ENCODE assay signal across 8 cellular contexts in the genomic region with DNA sequence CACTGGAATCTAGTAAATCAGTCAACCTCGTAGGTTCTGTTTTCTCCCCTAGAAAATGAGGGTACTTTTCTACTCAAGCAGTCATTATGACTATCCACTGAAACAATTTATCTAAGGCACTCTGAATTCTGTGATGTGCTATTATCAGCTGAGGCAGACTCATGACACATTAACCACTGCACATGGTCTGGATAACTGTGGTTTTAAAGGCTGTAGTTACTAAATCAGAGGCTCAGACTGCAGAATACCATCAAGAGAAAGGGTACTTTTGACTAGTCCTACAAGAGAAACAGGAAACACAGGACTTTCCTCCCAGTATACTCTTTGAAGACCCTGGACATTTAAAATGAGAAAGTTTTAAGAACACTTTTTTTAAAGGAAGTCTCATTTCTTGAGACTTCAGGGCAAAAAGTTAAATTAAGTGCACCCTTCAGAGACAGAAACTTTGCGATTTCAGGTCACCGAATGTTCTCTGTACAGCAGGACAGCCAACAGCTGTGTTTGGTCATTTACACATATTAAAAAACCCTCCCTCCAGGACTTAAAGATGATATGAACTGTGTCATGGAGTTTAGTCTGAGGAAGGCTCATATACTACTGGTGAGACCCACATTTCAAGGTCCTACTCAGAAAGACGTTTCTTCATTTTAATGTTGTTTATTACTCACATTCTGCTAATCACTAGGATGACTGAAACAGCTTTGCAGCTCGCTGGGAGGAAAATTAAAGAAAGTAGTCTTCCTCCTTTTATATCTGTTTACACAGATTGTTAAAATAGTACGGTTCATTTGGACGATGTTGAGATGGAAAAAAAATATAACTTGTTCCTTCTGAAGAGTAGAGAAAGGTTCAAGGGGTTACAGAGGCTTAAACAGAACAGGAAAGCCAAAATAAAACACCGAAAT. TPM values are rescaled to one million over a fixed set of nuclear protein-coding genes. Genes with fewer than 3 reads are reported as not detected.
DNase-seq lines count a peak whose midpoint lies in the region; ATAC-seq, FAIRE-seq and TF ChIP-seq lines count a peak whose summit lies in the region.

No MANE protein-coding gene starts in this region.

- TF ChIP-seq CTCF in GM12878 (IDR thresholded peaks at IDR 0.05 in 2 of 3, conservative IDR thresholded peaks at IDR 0.05 in 1 of 3; ENCODE audit: control insufficient read depth in 2 of 3, extremely low read depth in 1 of 3, insufficient read depth in 1 of 3, low read depth in 3 of 3, low read length in 3 of 3) = no peak

- H4K20me1 ChIP-seq in GM12878 (ENCODE audit: control insufficient read depth, insufficient read depth) = 0 out of 2 replicates have a peak, but pooled peaks cover 3% of the 10 kb centered on the region

- no peak overlapping the region for H3K9ac ChIP-seq in GM12878 (ENCODE audit: control insufficient read depth, insufficient read depth, low read length)

- H3K27ac ChIP-seq in GM12878 (ENCODE audit: control insufficient read depth, insufficient read depth) (no peak overlapping the region), substantia nigra (ENCODE audit: low read depth, low read length, poor library complexity, severe bottlenecking) (no peak overlapping the region)

- in situ Hi-C loops in GM12878 (cut with MboI) = no loop called here

- WGBS in GM12878 (ENCODE audit: insufficient coverage, insufficient replicate concordance, low lambda C conversion rate, missing lambda C conversion rate) = 52% methylated on average over 8 of the region's 8 CpGs

- SMC1A ChIA-PET in GM12878 (lab: Charles Lee; ENCODE audit: uncharacterized antibody, unreplicated experiment) = interaction anchor here (1.3 to 2.5 kb wide), 4 partner anchors 9 to 18 kb away, joined by 4 to 12 read pairs (median 6); no protein-coding TSS in a partner anchor

- no TSS peak for BruUV-seq in GM12878 (replicated peaks; lab: Mats Ljungman, UMichigan)

- no peak overlapping the region for H2AFZ ChIP-seq in GM12878 (ENCODE audit: control insufficient read depth, low read depth, low read length)

- H3K4me3 ChIP-seq in GM12878 = no peak overlapping the region

- POLR2A ChIA-PET in GM12878 (lab: Charles Lee) = no interaction called here

- H3K27me3 ChIP-seq in GM12878 (replicated peaks in 1 of 2; ENCODE audit: control insufficient read depth in 2 of 2, insufficient read depth in 2 of 2, low read length in 1 of 2) = no peaks in the 10 kb centered on the region

- intact Hi-C loops in GM12878 (cut with micrococcal nuclease; ENCODE audit: unreplicated experiment) = no loop called here

- no peaks in the 10 kb centered on the region; the same call in 1 of the 2 replicates for H3K79me2 ChIP-seq in GM12878 (ENCODE audit: control insufficient read depth, insufficient read depth, low read length)

- H3K36me3 ChIP-seq in GM12878 (ENCODE audit: control insufficient read depth in 2 of 2, insufficient read depth in 2 of 2, low read length in 1 of 2) = peaks cover 6 to 7% of the 10 kb centered on the region in 2 experiments; a peak in 3 of 4 replicates

- DNase-seq in GM12878 (ENCODE audit: low read depth, low spot score) = no peak
- DNase-seq in non-pigmented ciliary epithelial cell (ENCODE audit: low read depth) = peak; percentile 97
- DNase-seq in NCI-H345 treated with DMSO at 0.1 percent for 48 hours (lab: John Stamatoyannopoulos, UW; ENCODE audit: unreplicated experiment) = no peak
- no peak for DNase-seq in DMS53 treated with DMSO at 0.1 percent for 48 hours (lab: John Stamatoyannopoulos, UW; ENCODE audit: unreplicated experiment)
- no peak for DNase-seq in substantia nigra (lab: John Stamatoyannopoulos, UW)

- no peak for TF ChIP-seq POLR2A in GM12878 (IDR thresholded peaks at IDR 0.05; ENCODE audit: low read depth, low read length)

- TF ChIP-seq EP300 in GM12878 (IDR thresholded peaks at IDR 0.05; ENCODE audit: borderline replicate concordance in 1 of 2, control insufficient read depth in 1 of 2, low read depth in 2 of 2, low read length in 2 of 2) = peak in 1 of 2 experiments; percentile 48; a peak in 1 of 4 replicates

- CTCF ChIA-PET in GM12878 (lab: Yijun Ruan, JAX) = interaction anchor here (1.0 to 1.7 kb wide), 2 partner anchors 22 to 53 kb away, joined by 3 read pairs; no protein-coding TSS in a partner anchor

- ATAC-seq in GM18858 (IDR thresholded peaks at IDR 0.05; ENCODE audit: unreplicated experiment) = peak; percentile 65
- ATAC-seq in HG03521 (IDR thresholded peaks at IDR 0.05; ENCODE audit: unreplicated experiment) = peak; percentile 67
- peak; percentile 81 for ATAC-seq in GM12878
- no peak for ATAC-seq in GM21526 (IDR thresholded peaks at IDR 0.05; ENCODE audit: low FRiP score, unreplicated experiment)

- no peak for TF ChIP-seq RAD21 in GM12878 (IDR thresholded peaks at IDR 0.05; ENCODE audit: insufficient read depth, low read depth, low read length)

- RAD21 ChIA-PET in GM12878 (lab: Charles Lee; ENCODE audit: unreplicated experiment) = interaction anchor here (0.5 to 2.3 kb wide), 5 partner anchors 10 to 70 kb away, joined by 3 to 13 read pairs (median 3); no protein-coding TSS in a partner anchor

- no peak overlapping the region for H3K4me2 ChIP-seq in GM12878 (ENCODE audit: control insufficient read depth, insufficient read depth)

- FAIRE-seq in GM12878 (lab: Jason Lieb, UNC) = no peak

- H3K9me3 ChIP-seq in GM12878 (replicated peaks; ENCODE audit: control insufficient read depth, insufficient read depth, low read length) = no peaks in the 10 kb centered on the region

- H3K4me1 ChIP-seq in GM12878 (ENCODE audit: control insufficient read depth, insufficient read depth, low read length) = 0 out of 2 replicates have a peak, but pooled peaks cover 6% of the 10 kb centered on the region

TF ChIP-seq in GM12878, 131 proteins besides CTCF, POLR2A, EP300 and RAD21 (continues in another document):
- TF ChIP-seq RCOR1 (conservative IDR thresholded peaks at IDR 0.05; ENCODE audit: low read depth, low read length) = no peak
- peak; percentile 34; the same call in 1 of the 2 replicates for TF ChIP-seq IKZF1 (conservative IDR thresholded peaks at IDR 0.05)
- peak; percentile 88 for TF ChIP-seq RUNX3 (IDR thresholded peaks at IDR 0.05; ENCODE audit: low read length)
- TF ChIP-seq MXI1 (IDR thresholded peaks at IDR 0.05; ENCODE audit: low read depth, low read length) = peak; percentile 36; the same call in 1 of the 2 replicates
- peak; percentile 43 to 50; a peak in 2 of 4 replicates for TF ChIP-seq IKZF2 (IDR thresholded peaks at IDR 0.05)
- TF ChIP-seq CEBPB (IDR thresholded peaks at IDR 0.05; ENCODE audit: borderline replicate concordance in 1 of 2, low read depth in 2 of 2, low read length in 2 of 2) = no peak
- TF ChIP-seq MTA2 (IDR thresholded peaks at IDR 0.05; ENCODE audit: low read depth) = peak; percentile 45; the same call in 1 of the 2 replicates
- TF ChIP-seq CREB1 (IDR thresholded peaks at IDR 0.05; ENCODE audit: low read depth) = 0 out of 2 replicates have a peak, but pooled peaks have one; percentile 16
- TF ChIP-seq, protein P1, sequence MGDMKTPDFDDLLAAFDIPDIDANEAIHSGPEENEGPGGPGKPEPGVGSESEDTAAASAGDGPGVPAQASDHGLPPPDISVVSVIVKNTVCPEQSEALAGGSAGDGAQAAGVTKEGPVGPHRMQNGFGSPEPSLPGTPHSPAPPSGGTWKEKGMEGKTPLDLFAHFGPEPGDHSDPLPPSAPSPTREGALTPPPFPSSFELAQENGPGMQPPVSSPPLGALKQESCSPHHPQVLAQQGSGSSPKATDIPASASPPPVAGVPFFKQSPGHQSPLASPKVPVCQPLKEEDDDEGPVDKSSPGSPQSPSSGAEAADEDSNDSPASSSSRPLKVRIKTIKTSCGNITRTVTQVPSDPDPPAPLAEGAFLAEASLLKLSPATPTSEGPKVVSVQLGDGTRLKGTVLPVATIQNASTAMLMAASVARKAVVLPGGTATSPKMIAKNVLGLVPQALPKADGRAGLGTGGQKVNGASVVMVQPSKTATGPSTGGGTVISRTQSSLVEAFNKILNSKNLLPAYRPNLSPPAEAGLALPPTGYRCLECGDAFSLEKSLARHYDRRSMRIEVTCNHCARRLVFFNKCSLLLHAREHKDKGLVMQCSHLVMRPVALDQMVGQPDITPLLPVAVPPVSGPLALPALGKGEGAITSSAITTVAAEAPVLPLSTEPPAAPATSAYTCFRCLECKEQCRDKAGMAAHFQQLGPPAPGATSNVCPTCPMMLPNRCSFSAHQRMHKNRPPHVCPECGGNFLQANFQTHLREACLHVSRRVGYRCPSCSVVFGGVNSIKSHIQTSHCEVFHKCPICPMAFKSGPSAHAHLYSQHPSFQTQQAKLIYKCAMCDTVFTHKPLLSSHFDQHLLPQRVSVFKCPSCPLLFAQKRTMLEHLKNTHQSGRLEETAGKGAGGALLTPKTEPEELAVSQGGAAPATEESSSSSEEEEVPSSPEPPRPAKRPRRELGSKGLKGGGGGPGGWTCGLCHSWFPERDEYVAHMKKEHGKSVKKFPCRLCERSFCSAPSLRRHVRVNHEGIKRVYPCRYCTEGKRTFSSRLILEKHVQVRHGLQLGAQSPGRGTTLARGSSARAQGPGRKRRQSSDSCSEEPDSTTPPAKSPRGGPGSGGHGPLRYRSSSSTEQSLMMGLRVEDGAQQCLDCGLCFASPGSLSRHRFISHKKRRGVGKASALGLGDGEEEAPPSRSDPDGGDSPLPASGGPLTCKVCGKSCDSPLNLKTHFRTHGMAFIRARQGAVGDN (IDR thresholded peaks at IDR 0.05) = no peak
- TF ChIP-seq STAT1 (conservative IDR thresholded peaks at IDR 0.05) = no peak

RNA-seq across cellular contexts. Expression of a gene that starts 19.9 kb away (rescaled TPM):
- 540 and 542 TPM in 2 replicates for total RNA-seq in GM12878 (2013; cell fraction: nucleolus; rRNA removed)
- total RNA-seq in GM12878 (2014; rRNA removed) (36.5 and 38.5 TPM in 2 replicates), GM12878 (2014; rRNA removed; fragmentation: Illumina TruSeq; extraction: Trizol) (22.8 and 23.3 TPM in 2 replicates), GM12878 (2021) (46.3 and 51.2 TPM in 2 replicates)
- 16.7 TPM for polyA plus RNA-seq in GM12878 (2011; ENCODE audit: low read depth)
- polyA plus RNA-seq in GM12878 (2011; rRNA removed) (50.7 and 55.4 TPM in 2 replicates), GM12878 (2014; fragmentation: Illumina TruSeq; extraction: Trizol) (15.6 and 20.6 TPM in 2 replicates), GM12878 (2014; fragmentation: Nextera tagmentation; extraction: Ambion mirVana) (10 to 100 TPM; 12.2 to 13.7 TPM), GM12878 (2014; rRNA removed) (18.2 and 20.4 TPM in 2 replicates), GM12878 (2016; fragmentation: Nextera tagmentation; extraction: Ambion mirVana) (10 to 100 TPM; 17.9 to 23.7 TPM)
- polyA plus RNA-seq in GM12878 (2011; cell fraction: cytosol; rRNA removed) = 40.5 and 61.2 TPM in 2 replicates
- 98.3 and 141 TPM in 2 replicates for polyA plus RNA-seq in GM12878 (2011; cell fraction: nucleus; rRNA removed)
- polyA plus RNA-seq in GM12878 (2012) = 14.8 and 21.3 TPM in 2 replicates
- 125 and 130 TPM in 2 replicates for polyA minus RNA-seq in GM12878 (2011; rRNA and poly(A)+ RNA removed)
- 52.1 and 57.6 TPM in 2 replicates for polyA minus RNA-seq in GM12878 (2011; cell fraction: cytosol; rRNA and poly(A)+ RNA removed)
- 137 and 248 TPM in 2 replicates for polyA minus RNA-seq in GM12878 (2011; cell fraction: nucleus; rRNA and poly(A)+ RNA removed)
